Comparison of ENCODE assay signal across 1 cellular context in genomic region chr6:110811187-110811586, GRCh38.
A peak's percentile ranks its signal among the peaks of the same experiment; 100 is the strongest.
TF ChIP-seq lines count a peak whose summit lies in the region.

No MANE protein-coding gene starts in this region.

TF ChIP-seq in GM12878, 131 proteins besides CTCF, POLR2A, EP300 and RAD21 (continued from another document and continues in another):
- TF ChIP-seq NR2F1 (conservative IDR thresholded peaks at IDR 0.05) (no peak), SRF (IDR thresholded peaks at IDR 0.05; ENCODE audit: low read depth in 2 of 2, low read length in 2 of 2) (no peak), PRDM15 (CRISPR knock-in tag; IDR thresholded peaks at IDR 0.05) (no peak), BRCA1 (IDR thresholded peaks at IDR 0.05; ENCODE audit: low read depth, low read length) (no peak), SP1 (IDR thresholded peaks at IDR 0.05; ENCODE audit: low read depth, low read length) (no peak), ZZZ3 (IDR thresholded peaks at IDR 0.05; ENCODE audit: control insufficient read depth, insufficient read length, low read depth) (no peak), HDAC6 (IDR thresholded peaks at IDR 0.05; ENCODE audit: unreplicated experiment) (no peak), TARDBP (IDR thresholded peaks at IDR 0.05; ENCODE audit: borderline replicate concordance) (no peak), ETV6 (conservative IDR thresholded peaks at IDR 0.05 in 1 of 2, IDR thresholded peaks at IDR 0.05 in 1 of 2; ENCODE audit: borderline replicate concordance in 1 of 2, low read depth in 1 of 2) (0 out of 4 replicates have a peak, but pooled peaks of 1 of the 2 experiments have one; percentile 23), E4F1 (IDR thresholded peaks at IDR 0.05; ENCODE audit: borderline replicate concordance, partially characterized antibody) (no peak), EED (IDR thresholded peaks at IDR 0.05; ENCODE audit: low read depth) (peak; percentile 69), ZNF274 (IDR thresholded peaks at IDR 0.05; ENCODE audit: insufficient read depth, insufficient read length) (no peak), HCFC1 (IDR thresholded peaks at IDR 0.05; ENCODE audit: low read length) (no peak), ZNF207 (IDR thresholded peaks at IDR 0.05; ENCODE audit: borderline replicate concordance) (no peak), RCOR1 (conservative IDR thresholded peaks at IDR 0.05; ENCODE audit: low read depth, low read length) (no peak), ZBED1 (IDR thresholded peaks at IDR 0.05; ENCODE audit: borderline replicate concordance) (peak; percentile 38; the same call in 1 of the 2 replicates), NBN (IDR thresholded peaks at IDR 0.05) (no peak), STAT3 (IDR thresholded peaks at IDR 0.05; ENCODE audit: low read depth, low read length) (no peak), RUNX3 (IDR thresholded peaks at IDR 0.05; ENCODE audit: low read length) (peak; percentile 71), BCL11A (IDR thresholded peaks at IDR 0.05; ENCODE audit: low read depth, low read length) (no peak), MYC (IDR thresholded peaks at IDR 0.05; ENCODE audit: insufficient read depth, insufficient read length, insufficient replicate concordance, low read length, severe bottlenecking) (no peak), LARP7 (IDR thresholded peaks at IDR 0.05) (no peak), TCF12 (IDR thresholded peaks at IDR 0.05; ENCODE audit: low read depth, low read length) (no peak), MXI1 (IDR thresholded peaks at IDR 0.05; ENCODE audit: low read depth, low read length) (no peak), CREM (IDR thresholded peaks at IDR 0.05; ENCODE audit: low read depth) (peak; percentile 90), CBX5 (IDR thresholded peaks at IDR 0.05; ENCODE audit: low read depth) (no peak), BCLAF1 (IDR thresholded peaks at IDR 0.05) (no peak), BACH1 (IDR thresholded peaks at IDR 0.05; ENCODE audit: borderline replicate concordance) (no peak), TCF7 (IDR thresholded peaks at IDR 0.05; ENCODE audit: borderline replicate concordance) (peak; percentile 18; the same call in 1 of the 2 replicates), PML (IDR thresholded peaks at IDR 0.05; ENCODE audit: low read length) (peak; percentile 72; the same call in 1 of the 2 replicates), NR2C1 (IDR thresholded peaks at IDR 0.05) (no peak), SMARCA5 (IDR thresholded peaks at IDR 0.05) (no peak), ASH2L (IDR thresholded peaks at IDR 0.05; ENCODE audit: borderline replicate concordance, low read depth) (no peak), SKIL (IDR thresholded peaks at IDR 0.05; ENCODE audit: low read depth, poor library complexity, severe bottlenecking) (no peak), MLLT1 (IDR thresholded peaks at IDR 0.05) (0 out of 2 replicates have a peak, but pooled peaks have one; percentile 12), ATF3 (IDR thresholded peaks at IDR 0.05; ENCODE audit: borderline replicate concordance, extremely low read depth, low read depth, low read length) (no peak), POLR2AphosphoS2 (IDR thresholded peaks at IDR 0.05; ENCODE audit: low read depth, low read length) (no peak), CHD4 (IDR thresholded peaks at IDR 0.05) (no peak), JUNB (IDR thresholded peaks at IDR 0.05) (peak; percentile 66; the same call in 1 of the 2 replicates), NFIC (IDR thresholded peaks at IDR 0.05; ENCODE audit: low read depth, low read length) (peak; percentile 72; the same call in 1 of the 2 replicates), RFX5 (IDR thresholded peaks at IDR 0.05; ENCODE audit: low read depth, low read length) (no peak), ZSCAN29 (IDR thresholded peaks at IDR 0.05) (no peak), E2F4 (IDR thresholded peaks at IDR 0.05; ENCODE audit: low read depth, low read length) (no peak), RB1 (IDR thresholded peaks at IDR 0.05; ENCODE audit: borderline replicate concordance) (no peak), SUPT20H (IDR thresholded peaks at IDR 0.05; ENCODE audit: borderline replicate concordance, control insufficient read depth, low read depth, low read length) (no peak), MTA3 (IDR thresholded peaks at IDR 0.05; ENCODE audit: borderline replicate concordance, low read length) (no peak), WRNIP1 (IDR thresholded peaks at IDR 0.05; ENCODE audit: borderline replicate concordance, low read depth, low read length) (no peak), RELB (IDR thresholded peaks at IDR 0.05; ENCODE audit: low read depth) (0 out of 2 replicates have a peak, but pooled peaks have one; percentile 49), STAT1 (conservative IDR thresholded peaks at IDR 0.05) (no peak), TBL1XR1 (IDR thresholded peaks at IDR 0.05; ENCODE audit: low read depth, low read length) (no peak)
